Comparison of ENCODE assay signal across 1 cellular context in the genomic region with DNA sequence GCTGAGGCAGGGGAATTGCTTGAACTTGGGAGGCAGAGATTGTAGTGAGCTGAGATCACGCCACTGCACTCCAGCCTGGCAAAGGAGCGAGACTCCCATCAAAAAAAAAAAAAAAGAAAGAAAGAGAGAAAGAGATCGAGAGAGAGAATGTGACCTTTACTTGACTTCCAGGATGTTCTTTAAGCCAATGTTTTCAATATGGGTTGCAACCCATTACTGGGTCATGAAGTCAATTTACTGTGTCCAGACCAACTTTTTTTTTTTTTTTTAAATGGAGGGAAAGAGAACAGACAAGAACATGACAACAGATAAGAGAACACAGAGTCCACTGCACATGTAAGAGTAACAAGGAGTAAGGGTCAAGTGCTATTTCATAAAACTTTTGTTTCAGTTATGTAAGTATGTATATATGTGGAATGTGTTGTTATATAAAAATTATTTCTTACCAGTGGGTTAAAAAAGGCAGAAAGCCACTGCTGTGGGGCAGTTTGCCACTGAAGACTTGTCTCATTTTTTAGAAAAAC.
TF ChIP-seq lines count a peak whose summit lies in the region.

No MANE protein-coding gene starts in this region.

TF ChIP-seq in IMR-90, 13 proteins besides CTCF, POLR2A, EP300 and RAD21:
- TF ChIP-seq CHD1 (IDR thresholded peaks at IDR 0.05; ENCODE audit: low read depth, low read length): no peak
- TF ChIP-seq NFE2L2 (IDR thresholded peaks at IDR 0.05; ENCODE audit: low read depth, low read length): no peak
- TF ChIP-seq BHLHE40 (IDR thresholded peaks at IDR 0.05; ENCODE audit: low read depth, low read length): no peak
- no peak for TF ChIP-seq RCOR1 (IDR thresholded peaks at IDR 0.05; ENCODE audit: insufficient replicate concordance, low read length)
- TF ChIP-seq RFX5 (IDR thresholded peaks at IDR 0.05; ENCODE audit: low read depth, low read length): no peak
